In genomic region chr4:93983133-93983532, GRCh38 we compare ENCODE assay signal across 12 cellular contexts.
DNase-seq lines count a peak whose midpoint lies in the region; ATAC-seq, FAIRE-seq and TF ChIP-seq lines count a peak whose summit lies in the region.
"Had no signal": no experiment of that assay in that cellular context is flagged by ENCODE, and none has a peak within 500 bp of the region (broad histone marks: within the 10 kb centered on the region; RNA-seq: fewer than 3 reads in every experiment).

No MANE protein-coding gene starts in this region.

- H3K9me3 Mint-ChIP-seq in natural killer cell = peaks cover 13 to 20% of the 10 kb centered on the region in 2 donors

- H3K27me3 Mint-ChIP-seq in natural killer cell (ENCODE audit: low read depth in 2 of 2) = no peaks in the 10 kb centered on the region
- H3K27me3 Mint-ChIP-seq: activated CD4-positive, alpha-beta memory T cell treated with anti-CD3 and anti-CD28 coated beads, Interleukin-2, amount 10 ng/mL, durations not matched to agents 7 days and 5 days; activated naive CD8-positive, alpha-beta T cell had no signal

- no peak overlapping the region for H3K4me3 Mint-ChIP-seq in natural killer cell
- H3K4me3 Mint-ChIP-seq: activated CD4-positive, alpha-beta memory T cell treated with anti-CD3 and anti-CD28 coated beads, Interleukin-2, amount 10 ng/mL, durations not matched to agents 7 days and 5 days; activated naive CD8-positive, alpha-beta T cell; naive thymus-derived CD8-positive, alpha-beta T cell had no signal

- ATAC-seq in GM19324 (IDR thresholded peaks at IDR 0.05; ENCODE audit: low FRiP score, unreplicated experiment) = peak; percentile 100
- peak; percentile 98 for ATAC-seq in HG02623 (IDR thresholded peaks at IDR 0.05; ENCODE audit: unreplicated experiment)
- ATAC-seq in HG03342 (IDR thresholded peaks at IDR 0.05; ENCODE audit: unreplicated experiment) = peak; percentile 94
- ATAC-seq in natural killer cell = no peak
- ATAC-seq: naive thymus-derived CD8-positive, alpha-beta T cell had no signal

- FAIRE-seq in GM12892 (lab: Jason Lieb, UNC) = no peak
- FAIRE-seq: kidney had no signal

- H3K4me1 Mint-ChIP-seq in natural killer cell = no peaks in the 10 kb centered on the region
- H3K4me1 Mint-ChIP-seq: activated CD4-positive, alpha-beta memory T cell treated with anti-CD3 and anti-CD28 coated beads, Interleukin-2, amount 10 ng/mL, durations not matched to agents 7 days and 5 days; naive thymus-derived CD8-positive, alpha-beta T cell had no signal

- no peak overlapping the region for H3K27ac Mint-ChIP-seq in natural killer cell
- H3K27ac Mint-ChIP-seq: activated CD4-positive, alpha-beta memory T cell treated with anti-CD3 and anti-CD28 coated beads, Interleukin-2, amount 10 ng/mL, durations not matched to agents 7 days and 5 days; activated naive CD8-positive, alpha-beta T cell; naive thymus-derived CD8-positive, alpha-beta T cell had no signal

- no peak for TF ChIP-seq POLR2A in GM12892 (IDR thresholded peaks at IDR 0.05; ENCODE audit: low read depth, low read length)

- DNase-seq in GM10248 (ENCODE audit: extremely low spot score) = peak; percentile 22
- no peak for DNase-seq in activated CD4-positive, alpha-beta T cell treated with anti-CD3 and anti-CD28 coated beads for 4 hours
- DNase-seq in GM12892 (ENCODE audit: insufficient read length) = no peak
- no peak for DNase-seq in SHP77 treated with DMSO at 0.1 percent for 48 hours (lab: John Stamatoyannopoulos, UW)
- no peak for DNase-seq in natural killer cell
- DNase-seq: activated CD4-positive, alpha-beta memory T cell treated with anti-CD3 and anti-CD28 coated beads, Interleukin-2, amount 10 ng/mL, durations not matched to agents 7 days and 5 days; kidney; naive thymus-derived CD8-positive, alpha-beta T cell had no signal

- intact Hi-C loops in natural killer cell (cut with micrococcal nuclease) = no loop called here

- TF ChIP-seq CTCF in GM10248 (IDR thresholded peaks at IDR 0.05; ENCODE audit: control extremely low read depth, extremely low read depth, low read depth, missing control alignments) (no peak), natural killer cell (IDR thresholded peaks at IDR 0.05) (no peak)

- POLR2A ChIA-PET in GM10248 (lab: Yijun Ruan, JAX) = no interaction called here

- CTCF ChIA-PET in GM10248 (lab: Yijun Ruan, JAX) = no interaction called here

- no peaks in the 10 kb centered on the region for H3K36me3 Mint-ChIP-seq in natural killer cell
- H3K36me3 Mint-ChIP-seq: activated naive CD8-positive, alpha-beta T cell had no signal

Comparison
In these comparisons a context has a peak if more than half of its experiments do, and no peak if none do; other contexts are left out.
1. ATAC-seq: peak in GM19324 (single experiment), HG02623 (single experiment) and HG03342 (single experiment); none in natural killer cell (0 of 3).